1 cellular context compared by ENCODE assay signal in the genomic region with DNA sequence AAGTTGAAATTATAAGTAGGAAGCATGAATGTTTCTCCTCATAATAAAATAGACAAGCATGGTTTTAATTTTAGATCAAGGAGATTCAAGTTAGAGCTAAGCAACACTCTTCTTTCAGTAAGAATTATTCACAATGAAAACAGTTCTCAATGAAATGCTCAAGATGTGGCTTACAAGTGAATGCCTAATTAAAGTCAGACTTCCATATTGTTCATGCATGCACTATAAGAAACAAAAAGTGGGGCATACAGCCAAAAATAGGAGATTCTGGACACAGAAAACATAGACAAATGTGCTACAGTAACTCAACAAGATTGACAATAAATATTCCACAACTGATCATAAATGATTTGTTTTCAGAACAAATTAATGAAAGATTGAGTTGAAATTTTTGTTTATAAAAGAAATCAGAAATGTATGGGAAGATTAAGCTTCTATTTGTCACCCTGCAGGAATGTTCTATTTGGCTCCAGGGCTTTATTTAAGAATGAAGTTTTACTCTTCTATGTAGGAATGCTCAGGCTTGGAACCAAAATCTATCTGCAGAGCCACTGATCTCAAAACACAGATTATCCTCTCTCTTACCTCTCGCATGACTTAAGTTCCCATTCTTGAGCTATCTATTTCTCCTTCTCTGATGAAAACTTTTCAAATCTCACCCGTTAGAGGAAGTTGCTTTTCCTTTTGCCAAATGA.
TF ChIP-seq lines count a peak whose summit lies in the region.

No MANE protein-coding gene starts in this region.

TF ChIP-seq in WTC11, 78 proteins besides CTCF, POLR2A, EP300 and RAD21 (continued from another document):
- TF ChIP-seq, protein P1, sequence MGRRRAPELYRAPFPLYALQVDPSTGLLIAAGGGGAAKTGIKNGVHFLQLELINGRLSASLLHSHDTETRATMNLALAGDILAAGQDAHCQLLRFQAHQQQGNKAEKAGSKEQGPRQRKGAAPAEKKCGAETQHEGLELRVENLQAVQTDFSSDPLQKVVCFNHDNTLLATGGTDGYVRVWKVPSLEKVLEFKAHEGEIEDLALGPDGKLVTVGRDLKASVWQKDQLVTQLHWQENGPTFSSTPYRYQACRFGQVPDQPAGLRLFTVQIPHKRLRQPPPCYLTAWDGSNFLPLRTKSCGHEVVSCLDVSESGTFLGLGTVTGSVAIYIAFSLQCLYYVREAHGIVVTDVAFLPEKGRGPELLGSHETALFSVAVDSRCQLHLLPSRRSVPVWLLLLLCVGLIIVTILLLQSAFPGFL (CRISPR knock-in tag; IDR thresholded peaks at IDR 0.05; ENCODE audit: borderline replicate concordance): no peak
